Comparison of ENCODE assay signal across 1 cellular context in genomic region chr7:140153666-140154161, GRCh38.
TF ChIP-seq lines count a peak whose summit lies in the region.

No MANE protein-coding gene starts in this region.

TF ChIP-seq in HEK293, 187 proteins besides CTCF, POLR2A, EP300 and RAD21 (continued from another document):
- TF ChIP-seq PRDM10 (tag by site-specific recombination; IDR thresholded peaks at IDR 0.05) = no peak
- TF ChIP-seq ZNF777 (tag by site-specific recombination; IDR thresholded peaks at IDR 0.05; ENCODE audit: borderline replicate concordance) = no peak
- no peak for TF ChIP-seq ZNF510 (tag by site-specific recombination; IDR thresholded peaks at IDR 0.05; ENCODE audit: insufficient replicate concordance)
- no peak for TF ChIP-seq KLF1 (tag by site-specific recombination; IDR thresholded peaks at IDR 0.05)
- no peak for TF ChIP-seq ZNF280C (tag by site-specific recombination; IDR thresholded peaks at IDR 0.05)
- TF ChIP-seq, protein P1, sequence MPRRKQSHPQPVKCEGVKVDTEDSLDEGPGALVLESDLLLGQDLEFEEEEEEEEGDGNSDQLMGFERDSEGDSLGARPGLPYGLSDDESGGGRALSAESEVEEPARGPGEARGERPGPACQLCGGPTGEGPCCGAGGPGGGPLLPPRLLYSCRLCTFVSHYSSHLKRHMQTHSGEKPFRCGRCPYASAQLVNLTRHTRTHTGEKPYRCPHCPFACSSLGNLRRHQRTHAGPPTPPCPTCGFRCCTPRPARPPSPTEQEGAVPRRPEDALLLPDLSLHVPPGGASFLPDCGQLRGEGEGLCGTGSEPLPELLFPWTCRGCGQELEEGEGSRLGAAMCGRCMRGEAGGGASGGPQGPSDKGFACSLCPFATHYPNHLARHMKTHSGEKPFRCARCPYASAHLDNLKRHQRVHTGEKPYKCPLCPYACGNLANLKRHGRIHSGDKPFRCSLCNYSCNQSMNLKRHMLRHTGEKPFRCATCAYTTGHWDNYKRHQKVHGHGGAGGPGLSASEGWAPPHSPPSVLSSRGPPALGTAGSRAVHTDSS (tag by site-specific recombination; IDR thresholded peaks at IDR 0.05) = no peak
- TF ChIP-seq, protein P2, sequence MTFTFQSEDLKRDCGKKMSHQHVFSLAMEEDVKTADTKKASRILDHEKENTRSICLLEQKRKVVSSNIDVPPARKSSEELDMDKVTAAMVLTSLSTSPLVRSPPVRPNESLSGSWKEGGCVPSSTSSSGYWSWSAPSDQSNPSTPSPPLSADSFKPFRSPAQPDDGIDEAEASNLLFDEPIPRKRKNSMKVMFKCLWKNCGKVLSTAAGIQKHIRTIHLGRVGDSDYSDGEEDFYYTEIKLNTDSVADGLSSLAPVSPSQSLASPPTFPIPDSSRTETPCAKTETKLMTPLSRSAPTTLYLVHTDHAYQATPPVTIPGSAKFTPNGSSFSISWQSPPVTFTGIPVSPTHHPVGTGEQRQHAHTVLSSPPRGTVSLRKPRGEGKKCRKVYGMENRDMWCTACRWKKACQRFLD (tag by site-specific recombination; IDR thresholded peaks at IDR 0.05) = no peak
- TF ChIP-seq, protein P3, sequence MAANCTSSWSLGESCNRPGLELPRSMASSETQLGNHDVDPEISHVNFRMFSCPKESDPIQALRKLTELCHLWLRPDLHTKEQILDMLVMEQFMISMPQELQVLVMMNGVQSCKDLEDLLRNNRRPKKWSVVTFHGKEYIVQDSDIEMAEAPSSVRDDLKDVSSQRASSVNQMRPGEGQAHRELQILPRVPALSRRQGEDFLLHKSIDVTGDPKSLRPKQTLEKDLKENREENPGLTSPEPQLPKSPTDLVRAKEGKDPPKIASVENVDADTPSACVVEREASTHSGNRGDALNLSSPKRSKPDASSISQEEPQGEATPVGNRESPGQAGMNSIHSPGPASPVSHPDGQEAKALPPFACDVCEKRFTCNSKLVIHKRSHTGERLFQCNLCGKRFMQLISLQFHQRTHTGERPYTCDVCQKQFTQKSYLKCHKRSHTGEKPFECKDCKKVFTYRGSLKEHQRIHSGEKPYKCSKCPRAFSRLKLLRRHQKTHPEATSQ (tag by site-specific recombination; IDR thresholded peaks at IDR 0.05) = no peak
- no peak for TF ChIP-seq ZNF76 (tag by site-specific recombination; IDR thresholded peaks at IDR 0.05; ENCODE audit: borderline replicate concordance, low read depth)
- TF ChIP-seq ZNF266 (tag by site-specific recombination; IDR thresholded peaks at IDR 0.05; ENCODE audit: low read depth) = no peak
- TF ChIP-seq, protein P4, sequence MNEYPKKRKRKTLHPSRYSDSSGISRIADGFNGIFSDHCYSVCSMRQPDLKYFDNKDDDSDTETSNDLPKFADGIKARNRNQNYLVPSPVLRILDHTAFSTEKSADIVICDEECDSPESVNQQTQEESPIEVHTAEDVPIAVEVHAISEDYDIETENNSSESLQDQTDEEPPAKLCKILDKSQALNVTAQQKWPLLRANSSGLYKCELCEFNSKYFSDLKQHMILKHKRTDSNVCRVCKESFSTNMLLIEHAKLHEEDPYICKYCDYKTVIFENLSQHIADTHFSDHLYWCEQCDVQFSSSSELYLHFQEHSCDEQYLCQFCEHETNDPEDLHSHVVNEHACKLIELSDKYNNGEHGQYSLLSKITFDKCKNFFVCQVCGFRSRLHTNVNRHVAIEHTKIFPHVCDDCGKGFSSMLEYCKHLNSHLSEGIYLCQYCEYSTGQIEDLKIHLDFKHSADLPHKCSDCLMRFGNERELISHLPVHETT (tag by site-specific recombination; IDR thresholded peaks at IDR 0.05) = no peak
- no peak for TF ChIP-seq ZBTB20 (tag by site-specific recombination; IDR thresholded peaks at IDR 0.05)
- no peak for TF ChIP-seq ZEB2 (tag by site-specific recombination; IDR thresholded peaks at IDR 0.05)
- TF ChIP-seq ZNF121 (tag by site-specific recombination; IDR thresholded peaks at IDR 0.05) = no peak
- TF ChIP-seq ZNF24 (tag by site-specific recombination; IDR thresholded peaks at IDR 0.05) = no peak
- no peak for TF ChIP-seq HOXA7 (CRISPR knock-in tag; IDR thresholded peaks at IDR 0.05; ENCODE audit: borderline replicate concordance)
- TF ChIP-seq ZNF677 (tag by site-specific recombination; IDR thresholded peaks at IDR 0.05) = no peak
- TF ChIP-seq ZNF394 (tag by site-specific recombination; IDR thresholded peaks at IDR 0.05; ENCODE audit: borderline replicate concordance) = no peak
